ENCODE assay signal across 1 cellular context in genomic region chr18:70036771-70037452, GRCh38.
TF ChIP-seq lines count a peak whose summit lies in the region.

No MANE protein-coding gene starts in this region.

TF ChIP-seq in GM23338, 12 proteins besides CTCF, POLR2A, EP300 and RAD21 (continued from another document):
- no peak for TF ChIP-seq POLR2AphosphoS5 (IDR thresholded peaks at IDR 0.05; ENCODE audit: low read depth)
- no peak for TF ChIP-seq JUNB (IDR thresholded peaks at IDR 0.05; ENCODE audit: unreplicated experiment)
